ENCODE assay signal across 21 cellular contexts in the genomic region with DNA sequence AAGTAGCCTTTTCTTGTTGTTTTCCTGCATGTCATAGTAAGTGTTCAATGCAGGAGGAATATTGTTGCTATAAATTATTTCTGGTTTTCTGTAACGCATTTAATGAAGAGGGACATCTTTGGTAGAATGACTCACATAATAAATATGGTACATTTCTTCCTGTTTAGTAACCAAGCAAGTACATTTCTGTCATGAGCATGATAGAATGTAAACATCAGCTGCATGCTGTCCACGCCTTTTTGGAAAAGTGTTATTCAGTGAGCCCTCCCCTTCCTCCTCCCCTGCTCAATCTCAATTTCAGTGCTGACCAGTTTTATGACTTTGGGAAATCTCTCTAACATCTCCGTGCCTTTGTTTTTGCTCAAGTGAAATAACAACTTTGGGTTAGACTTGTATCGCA.
DNase-seq lines count a peak whose midpoint lies in the region; ATAC-seq and TF ChIP-seq lines count a peak whose summit lies in the region.
"Had no signal": no experiment of that assay in that cellular context is flagged by ENCODE, and none has a peak within 500 bp of the region (broad histone marks: within the 10 kb centered on the region; RNA-seq: fewer than 3 reads in every experiment).

No MANE protein-coding gene starts in this region.

- no peak overlapping the region for H3K27ac ChIP-seq in GM23248
- H3K27ac ChIP-seq: coronary artery, heart left ventricle, right atrium auricular region, upper lobe of right lung had no signal

- no peak for TF ChIP-seq CTCF in AG04449 (IDR thresholded peaks at IDR 0.05; ENCODE audit: insufficient read depth, low read length, missing control alignments)

- no peak overlapping the region for H3K9ac ChIP-seq in GM23248
- H3K9ac ChIP-seq in adipocyte (ENCODE audit: low read length): no peak overlapping the region

- no peak for ATAC-seq in HG03354 (IDR thresholded peaks at IDR 0.05; ENCODE audit: poor library complexity, severe bottlenecking, unreplicated experiment)
- ATAC-seq: activated naive CD8-positive, alpha-beta T cell treated with anti-CD3 and anti-CD28 coated beads, Interleukin-2, amount 50 U/mL, for 24 hours; heart left ventricle; left colon; naive thymus-derived CD8-positive, alpha-beta T cell; Right ventricle myocardium inferior; upper lobe of right lung had no signal

- H3F3A ChIP-seq in GM23248 (ENCODE audit: insufficient read depth): peaks cover 7% of the 10 kb centered on the region; the same call in 1 of the 2 replicates

- no peak overlapping the region for H3K4me3 ChIP-seq in AG04449 (ENCODE audit: low read depth, low read length)
- H3K4me3 ChIP-seq in GM23248: no peak overlapping the region
- no peak overlapping the region for H3K4me3 ChIP-seq in adipocyte (ENCODE audit: low read length)
- H3K4me3 ChIP-seq: coronary artery, heart left ventricle, right atrium auricular region, upper lobe of right lung had no signal

- in situ Hi-C loops in GM23248 (cut with MboI): no loop called here

- H3K9me2 ChIP-seq in GM23248 (ENCODE audit: insufficient read depth): no peaks in the 10 kb centered on the region

- no peak overlapping the region for H2AFZ ChIP-seq in GM23248

- no peaks in the 10 kb centered on the region for H3K36me3 ChIP-seq in GM23248 (ENCODE audit: low read depth)
- no peaks in the 10 kb centered on the region for H3K36me3 ChIP-seq in adipocyte (ENCODE audit: control insufficient read depth, insufficient read depth, low read length, severe bottlenecking)
- H3K36me3 ChIP-seq: heart left ventricle, right atrium auricular region, upper lobe of right lung had no signal

- no peak overlapping the region for H3K4me2 ChIP-seq in GM23248 (ENCODE audit: unreplicated experiment)

- CTCF ChIA-PET in AG04449 (lab: Yijun Ruan, JAX): no interaction called here

- H4K20me1 ChIP-seq in GM23248 (ENCODE audit: insufficient read depth): no peaks in the 10 kb centered on the region

- H3K27me3 ChIP-seq in GM23248 (replicated peaks; ENCODE audit: insufficient read depth) (no peaks in the 10 kb centered on the region), adipocyte (replicated peaks; ENCODE audit: control insufficient read depth, insufficient read depth, low read length) (no peaks in the 10 kb centered on the region)
- H3K27me3 ChIP-seq: heart left ventricle, right atrium auricular region, upper lobe of right lung had no signal

- H3K4me1 ChIP-seq in GM23248 (ENCODE audit: insufficient read depth) (peaks cover 17% of the 10 kb centered on the region), adipocyte (ENCODE audit: control insufficient read depth, insufficient read depth, low read length) (no peaks in the 10 kb centered on the region)
- H3K4me1 ChIP-seq: heart left ventricle, right atrium auricular region, upper lobe of right lung had no signal

- 49 to 53% methylated on average over 4 of the region's 4 CpGs for WGBS in GM23248 (ENCODE audit: low coverage in 1 of 2, low lambda C conversion rate in 2 of 2, missing lambda C conversion rate in 2 of 2), 2 experiments

- H3K9me3 ChIP-seq in GM23248 (ENCODE audit: low read depth): no peaks in the 10 kb centered on the region
- H3K9me3 ChIP-seq in adipocyte (ENCODE audit: control insufficient read depth, low read length): no peaks in the 10 kb centered on the region
- H3K9me3 ChIP-seq: right atrium auricular region, upper lobe of right lung had no signal

- peak; percentile 12 for DNase-seq in AG04449 (ENCODE audit: low read depth, low spot score)
- peak; percentile 47 for DNase-seq in GM23248
- DNase-seq in adipocyte (ENCODE audit: low read depth): peak; percentile 30
- peak; percentile 18 for DNase-seq in hepatic stellate cell (ENCODE audit: low spot score)
- DNase-seq in NCI-H1930 (lab: John Stamatoyannopoulos, UW): no peak
- no peak for DNase-seq in DMS79 treated with DMSO at 0.1 percent for 48 hours (lab: John Stamatoyannopoulos, UW)
- DNase-seq in NCI-H524 (lab: John Stamatoyannopoulos, UW): no peak
- DNase-seq: activated CD4-positive, alpha-beta memory T cell treated with anti-CD3 and anti-CD28 coated beads, Interleukin-2, amount 10 ng/mL, durations not matched to agents 7 days and 5 days; activated effector memory CD4-positive, alpha-beta T cell treated with anti-CD3 and anti-CD28 coated beads, Interleukin-2, amount 50 U/mL, for 16 hours; activated naive CD8-positive, alpha-beta T cell treated with anti-CD3 and anti-CD28 coated beads, Interleukin-2, amount 50 U/mL, for 24 hours; heart left ventricle; left colon; naive thymus-derived CD8-positive, alpha-beta T cell; NCI-H1694; NCI-H82; stimulated activated CD4-positive, alpha-beta T cell treated with anti-CD3 and anti-CD28 coated beads, Interleukin-15, amount 100 ng/mL, for 24 hours; upper lobe of right lung had no signal

- H3K79me2 ChIP-seq in GM23248 (ENCODE audit: insufficient read depth): no peaks in the 10 kb centered on the region

- POLR2A ChIA-PET in AG04449 (lab: Yijun Ruan, JAX): no interaction called here

Comparison
In these comparisons a context has a peak if more than half of its experiments do, and no peak if none do; other contexts are left out.
1. DNase-seq: peak in AG04449 (single experiment), GM23248 (single experiment), adipocyte (single experiment) and hepatic stellate cell (single experiment); none in NCI-H1930 (0 of 2), DMS79 treated with DMSO at 0.1 percent for 48 hours (single experiment) and NCI-H524 (0 of 2).